ENCODE assay signal across 27 cellular contexts in the genomic region with DNA sequence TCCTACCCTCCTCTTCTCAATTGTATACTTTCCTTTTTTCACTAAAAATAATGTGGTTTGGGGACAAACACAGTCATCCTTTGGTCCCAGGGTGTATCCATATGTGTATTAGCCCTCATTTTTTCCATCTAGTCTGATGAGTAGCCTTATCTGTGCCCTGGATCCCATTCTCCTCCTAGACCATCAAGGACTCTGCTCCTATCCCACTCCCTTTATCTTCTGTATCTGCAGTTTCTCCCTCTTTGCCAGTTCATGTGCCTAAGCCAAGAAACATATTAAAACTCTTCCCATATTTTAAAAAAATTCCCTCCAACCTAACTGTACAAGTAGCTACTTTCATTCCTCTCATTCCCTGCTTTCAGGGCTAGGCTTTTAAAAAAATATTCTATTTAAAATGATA. TPM values are rescaled to one million over a fixed set of nuclear protein-coding genes. Genes with fewer than 3 reads are reported as not detected.
"Had no signal": no experiment of that assay in that cellular context is flagged by ENCODE, and none has a peak within 500 bp of the region (broad histone marks: within the 10 kb centered on the region; RNA-seq: fewer than 3 reads in every experiment).

No MANE protein-coding gene starts in this region.

- H3K27ac Mint-ChIP-seq: activated B cell treated with CpG ODN at 0.5 μM for 24 hours; activated CD4-positive, alpha-beta T cell treated with anti-CD3 and anti-CD28 coated beads, Interleukin-2, amount 10 ng/mL, durations not matched to agents 24 days and 14 days; activated CD8-positive, alpha-beta memory T cell treated with anti-CD3 and anti-CD28 coated beads, Interleukin-2, amount 10 ng/mL, durations not matched to agents 7 days and 5 days; activated naive CD4-positive, alpha-beta T cell treated with anti-CD3 and anti-CD28 coated beads, Interleukin-2, amount 50 U/mL, for 72 hours; activated naive CD8-positive, alpha-beta T cell treated with anti-CD3 and anti-CD28 coated beads, Interleukin-2, amount 50 U/mL, for 24 hours; activated T-cell treated with anti-CD3 and anti-CD28 coated beads, Interleukin-2, amount 50 U/mL, for 24 hours; activated T-helper 1 cell treated with anti-CD3 and anti-CD28 coated beads, Interleukin-12 subunit alpha, Interleukin-12 subunit beta, Interleukin-2, Interleukin-4 antibody, amounts not matched to agents 30 ng/mL and 10 ng/mL and 1 ng/mL, durations not matched to agents 14 hours and 24 hours and 36 hours had no signal

- H3K9ac ChIP-seq: KMS-11 had no signal

- H3K9me3 Mint-ChIP-seq: activated B cell treated with CpG ODN at 0.5 μM for 24 hours; activated CD4-positive, alpha-beta T cell treated with anti-CD3 and anti-CD28 coated beads, Interleukin-2, amount 10 ng/mL, durations not matched to agents 24 days and 14 days; activated naive CD4-positive, alpha-beta T cell treated with anti-CD3 and anti-CD28 coated beads, Interleukin-2, amount 50 U/mL, for 72 hours; activated naive CD8-positive, alpha-beta T cell treated with anti-CD3 and anti-CD28 coated beads, Interleukin-2, amount 50 U/mL, for 24 hours; activated T-cell treated with anti-CD3 and anti-CD28 coated beads, Interleukin-2, amount 50 U/mL, for 24 hours; activated T-helper 1 cell treated with anti-CD3 and anti-CD28 coated beads, Interleukin-12 subunit alpha, Interleukin-12 subunit beta, Interleukin-2, Interleukin-4 antibody, amounts not matched to agents 30 ng/mL and 10 ng/mL and 1 ng/mL, durations not matched to agents 14 hours and 24 hours and 36 hours had no signal

- DNase-seq: activated B cell treated with CpG ODN at 0.5 μM for 24 hours; activated CD4-positive, alpha-beta T cell treated with anti-CD3 and anti-CD28 coated beads for 1 hour; activated CD4-positive, alpha-beta T cell treated with anti-CD3 and anti-CD28 coated beads, Interleukin-2, amount 10 ng/mL, durations not matched to agents 24 days and 14 days; activated CD4-positive, alpha-beta T cell treated with anti-CD3 and anti-CD28 coated beads, Interleukin-2, amount 50 U/mL, for 48 hours; activated CD8-positive, alpha-beta memory T cell treated with anti-CD3 and anti-CD28 coated beads, Interleukin-2, amount 10 ng/mL, durations not matched to agents 7 days and 5 days; activated effector memory CD4-positive, alpha-beta T cell treated with anti-CD3 and anti-CD28 coated beads, Interleukin-2, amount 50 U/mL, for 16 hours; activated naive CD4-positive, alpha-beta T cell treated with Interleukin-2 at 50 U/mL for 16 hours; activated naive CD8-positive, alpha-beta T cell treated with anti-CD3 and anti-CD28 coated beads, Interleukin-2, amount 50 U/mL, for 24 hours; activated T-cell treated with anti-CD3 and anti-CD28 coated beads, Interleukin-2, amount 50 U/mL, for 24 hours; amniotic stem cell; brain microvascular endothelial cell; NCI-H1092; NCI-H1417; NCI-H2107; NCI-H2171 treated with DMSO at 0.1 percent for 48 hours; NCI-H226; NCI-H526; NCI-H774; T-helper 17 cell; T-helper 9 cell had no signal

- H3K27me3 Mint-ChIP-seq: activated B cell treated with CpG ODN at 0.5 μM for 24 hours; activated CD4-positive, alpha-beta T cell treated with anti-CD3 and anti-CD28 coated beads, Interleukin-2, amount 10 ng/mL, durations not matched to agents 24 days and 14 days; activated CD8-positive, alpha-beta memory T cell treated with anti-CD3 and anti-CD28 coated beads, Interleukin-2, amount 10 ng/mL, durations not matched to agents 7 days and 5 days; activated naive CD8-positive, alpha-beta T cell treated with anti-CD3 and anti-CD28 coated beads, Interleukin-2, amount 50 U/mL, for 24 hours; activated T-cell treated with anti-CD3 and anti-CD28 coated beads, Interleukin-2, amount 50 U/mL, for 24 hours; T-helper 17 cell had no signal

- H3K4me3 ChIP-seq: cardiac muscle cell had no signal

- H3K4me1 Mint-ChIP-seq: activated B cell treated with CpG ODN at 0.5 μM for 24 hours; activated CD4-positive, alpha-beta T cell treated with anti-CD3 and anti-CD28 coated beads, Interleukin-2, amount 10 ng/mL, durations not matched to agents 24 days and 14 days; activated CD8-positive, alpha-beta memory T cell treated with anti-CD3 and anti-CD28 coated beads, Interleukin-2, amount 10 ng/mL, durations not matched to agents 7 days and 5 days; activated naive CD8-positive, alpha-beta T cell treated with anti-CD3 and anti-CD28 coated beads, Interleukin-2, amount 50 U/mL, for 24 hours had no signal

- ATAC-seq: activated CD8-positive, alpha-beta memory T cell treated with anti-CD3 and anti-CD28 coated beads, Interleukin-2, amount 10 ng/mL, durations not matched to agents 7 days and 5 days; activated naive CD4-positive, alpha-beta T cell treated with anti-CD3 and anti-CD28 coated beads, Interleukin-2, amount 50 U/mL, for 72 hours; activated naive CD8-positive, alpha-beta T cell treated with anti-CD3 and anti-CD28 coated beads, Interleukin-2, amount 50 U/mL, for 24 hours; T-helper 17 cell had no signal

- H3K27me3 ChIP-seq: brain microvascular endothelial cell, cardiac muscle cell had no signal

- H3K4me3 Mint-ChIP-seq: activated B cell treated with CpG ODN at 0.5 μM for 24 hours; activated CD4-positive, alpha-beta T cell treated with anti-CD3 and anti-CD28 coated beads, Interleukin-2, amount 10 ng/mL, durations not matched to agents 24 days and 14 days; activated CD8-positive, alpha-beta memory T cell treated with anti-CD3 and anti-CD28 coated beads, Interleukin-2, amount 10 ng/mL, durations not matched to agents 7 days and 5 days; activated naive CD8-positive, alpha-beta T cell treated with anti-CD3 and anti-CD28 coated beads, Interleukin-2, amount 50 U/mL, for 24 hours; activated T-cell treated with anti-CD3 and anti-CD28 coated beads, Interleukin-2, amount 50 U/mL, for 24 hours; activated T-helper 1 cell treated with anti-CD3 and anti-CD28 coated beads, Interleukin-12 subunit alpha, Interleukin-12 subunit beta, Interleukin-2, Interleukin-4 antibody, amounts not matched to agents 30 ng/mL and 10 ng/mL and 1 ng/mL, durations not matched to agents 14 hours and 24 hours and 36 hours; T-helper 17 cell had no signal

- H3K27ac ChIP-seq: brain microvascular endothelial cell, cardiac muscle cell, KMS-11 had no signal

RNA-seq across cellular contexts. Expression of a gene that starts 51.7 kb away (rescaled TPM):
- total RNA-seq: activated B cell treated with CpG ODN at 0.5 μM for 24 hours, NCI-H460, OCI-LY7 had no signal

RNA-seq across cellular contexts. Expression of a gene that starts 56.1 kb away (rescaled TPM):
- total RNA-seq: activated B cell treated with CpG ODN at 0.5 μM for 24 hours; activated CD4-positive, alpha-beta T cell treated with anti-CD3 and anti-CD28 coated beads, Interleukin-2, amount 10 ng/mL, durations not matched to agents 24 days and 14 days; activated CD8-positive, alpha-beta memory T cell treated with anti-CD3 and anti-CD28 coated beads, Interleukin-2, amount 10 ng/mL, durations not matched to agents 7 days and 5 days; activated naive CD4-positive, alpha-beta T cell treated with anti-CD3 and anti-CD28 coated beads, Interleukin-2, amount 50 U/mL, for 72 hours; activated T-helper 1 cell treated with anti-CD3 and anti-CD28 coated beads, Interleukin-12 subunit alpha, Interleukin-12 subunit beta, Interleukin-2, Interleukin-4 antibody, amounts not matched to agents 30 ng/mL and 10 ng/mL and 1 ng/mL, durations not matched to agents 14 hours and 24 hours and 36 hours; cardiac muscle cell; MCF 10A; NCI-H460; OCI-LY7; T-helper 17 cell had no signal
- polyA plus RNA-seq: cardiac muscle cell had no signal
